1 cellular context compared by ENCODE assay signal in genomic region chr3:52079958-52080357, GRCh38.
TF ChIP-seq lines count a peak whose summit lies in the region.

No MANE protein-coding gene starts in this region.

TF ChIP-seq in HepG2, 621 proteins besides CTCF, POLR2A, EP300 and RAD21:
- no peak for TF ChIP-seq ZFP36L1 (CRISPR knock-in tag; IDR thresholded peaks at IDR 0.05)
- no peak for TF ChIP-seq MYC (CRISPR knock-in tag; IDR thresholded peaks at IDR 0.05; ENCODE audit: borderline replicate concordance)
- TF ChIP-seq ZNF879 (CRISPR knock-in tag; IDR thresholded peaks at IDR 0.05): 0 out of 2 replicates have a peak, but pooled peaks have one; percentile 9
- TF ChIP-seq ZSCAN22 (CRISPR knock-in tag; IDR thresholded peaks at IDR 0.05): no peak
- no peak for TF ChIP-seq CREM (IDR thresholded peaks at IDR 0.05)
- TF ChIP-seq CREM (CRISPR knock-in tag; IDR thresholded peaks at IDR 0.05): no peak
- TF ChIP-seq CAMTA2 (CRISPR knock-in tag; IDR thresholded peaks at IDR 0.05; ENCODE audit: borderline replicate concordance): no peak
- no peak for TF ChIP-seq MBNL3 (CRISPR knock-in tag; conservative IDR thresholded peaks at IDR 0.05)
- no peak for TF ChIP-seq E2F2 (CRISPR knock-in tag; IDR thresholded peaks at IDR 0.05; ENCODE audit: borderline replicate concordance)
- TF ChIP-seq KDM5A (IDR thresholded peaks at IDR 0.05; ENCODE audit: borderline replicate concordance, low read length): no peak
- no peak for TF ChIP-seq IKZF4 (CRISPR knock-in tag; IDR thresholded peaks at IDR 0.05; ENCODE audit: borderline replicate concordance, low read depth, not compliant biosample characterization)
- no peak for TF ChIP-seq GRHL1 (CRISPR knock-in tag; conservative IDR thresholded peaks at IDR 0.05)
- no peak for TF ChIP-seq TP53 (CRISPR knock-in tag; conservative IDR thresholded peaks at IDR 0.05)
- TF ChIP-seq DBP (CRISPR knock-in tag; IDR thresholded peaks at IDR 0.05; ENCODE audit: not compliant biosample characterization): no peak
- no peak for TF ChIP-seq DDIT3 (CRISPR knock-in tag; IDR thresholded peaks at IDR 0.05)
- peak; percentile 87 for TF ChIP-seq ZNF629 (CRISPR knock-in tag; conservative IDR thresholded peaks at IDR 0.05)
- no peak for TF ChIP-seq ZIK1 (CRISPR knock-in tag; IDR thresholded peaks at IDR 0.05; ENCODE audit: borderline replicate concordance, low read depth)
- TF ChIP-seq ZNF800 (CRISPR knock-in tag; IDR thresholded peaks at IDR 0.05): no peak
- no peak for TF ChIP-seq ZNF280B (CRISPR knock-in tag; IDR thresholded peaks at IDR 0.05; ENCODE audit: borderline replicate concordance)
- no peak for TF ChIP-seq GLMP (CRISPR knock-in tag; IDR thresholded peaks at IDR 0.05; ENCODE audit: borderline replicate concordance)
- no peak for TF ChIP-seq FUBP1 (CRISPR knock-in tag; IDR thresholded peaks at IDR 0.05; ENCODE audit: borderline replicate concordance)
- no peak for TF ChIP-seq RERE (CRISPR knock-in tag; IDR thresholded peaks at IDR 0.05; ENCODE audit: low read depth)
- 0 out of 2 replicates have a peak, but pooled peaks have one; percentile 5 for TF ChIP-seq ZNF784 (CRISPR knock-in tag; IDR thresholded peaks at IDR 0.05; ENCODE audit: borderline replicate concordance)
- TF ChIP-seq ZXDC (CRISPR knock-in tag; IDR thresholded peaks at IDR 0.05): no peak
